20 cellular contexts compared by ENCODE assay signal in genomic region chr15:73746288-73746687, GRCh38. TPM values are rescaled to one million over a fixed set of nuclear protein-coding genes. Genes with fewer than 3 reads are reported as not detected.
"Had no signal": no experiment of that assay in that cellular context is flagged by ENCODE, and none has a peak within 500 bp of the region (broad histone marks: within the 10 kb centered on the region; RNA-seq: fewer than 3 reads in every experiment).

No MANE protein-coding gene starts in this region.

- ATAC-seq: gastroesophageal sphincter; naive thymus-derived CD4-positive, alpha-beta T cell; right lobe of liver; stimulated activated effector memory CD8-positive, alpha-beta T cell treated with anti-CD3 and anti-CD28 coated beads, Interleukin-12 subunit alpha, Interleukin-12 subunit beta, amount 100 ng/mL, for 72 hours; stimulated activated naive CD8-positive, alpha-beta T cell treated with anti-CD3 and anti-CD28 coated beads, Interleukin-15, Interleukin-2, amounts not matched to agents 100 U/mL and 50 U/mL, for 24 hours had no signal

- H3K27ac ChIP-seq: esophagus squamous epithelium, gastroesophageal sphincter, ovary, right lobe of liver, suprapubic skin, tibial artery, upper lobe of left lung, vagina had no signal

- H3K4me1 ChIP-seq: right lobe of liver had no signal

- H3K27me3 ChIP-seq: ovary, right lobe of liver, vagina had no signal

- DNase-seq: esophagus squamous epithelium; kidney; left cardiac atrium; left ventricle myocardium superior; mesenchymal stem cell; midbrain; naive thymus-derived CD4-positive, alpha-beta T cell; nucleus accumbens; ovary; right lobe of liver; stimulated activated CD4-positive, alpha-beta T cell treated with anti-CD3 and anti-CD28 coated beads, Interleukin-4, amount 100 ng/mL, for 1 hour; stimulated activated CD8-positive, alpha-beta memory T cell treated with anti-CD3 and anti-CD28 coated beads, Interleukin-4, amount 100 ng/mL, for 48 hours; stimulated activated naive CD8-positive, alpha-beta T cell treated with anti-CD3 and anti-CD28 coated beads, Interleukin-15, Interleukin-2, amounts not matched to agents 100 U/mL and 50 U/mL, for 24 hours; tibial artery; upper lobe of left lung had no signal

- FAIRE-seq: kidney had no signal

- H3K36me3 ChIP-seq: esophagus squamous epithelium, ovary, right lobe of liver, suprapubic skin, tibial artery, upper lobe of left lung, vagina had no signal

- H3K4me3 ChIP-seq: esophagus squamous epithelium, gastroesophageal sphincter, lung, ovary, right lobe of liver, suprapubic skin, tibial artery, upper lobe of left lung, vagina had no signal

- H3K9me3 ChIP-seq: esophagus squamous epithelium, gastroesophageal sphincter, ovary, right lobe of liver, suprapubic skin, tibial artery, upper lobe of left lung, vagina had no signal

RNA-seq across cellular contexts. Expression of gene INSYN1, which starts 6.9 kb away (rescaled TPM):
- total RNA-seq: naive thymus-derived CD4-positive, alpha-beta T cell had no signal
- polyA plus RNA-seq: naive thymus-derived CD4-positive, alpha-beta T cell had no signal
